In the genomic region with DNA sequence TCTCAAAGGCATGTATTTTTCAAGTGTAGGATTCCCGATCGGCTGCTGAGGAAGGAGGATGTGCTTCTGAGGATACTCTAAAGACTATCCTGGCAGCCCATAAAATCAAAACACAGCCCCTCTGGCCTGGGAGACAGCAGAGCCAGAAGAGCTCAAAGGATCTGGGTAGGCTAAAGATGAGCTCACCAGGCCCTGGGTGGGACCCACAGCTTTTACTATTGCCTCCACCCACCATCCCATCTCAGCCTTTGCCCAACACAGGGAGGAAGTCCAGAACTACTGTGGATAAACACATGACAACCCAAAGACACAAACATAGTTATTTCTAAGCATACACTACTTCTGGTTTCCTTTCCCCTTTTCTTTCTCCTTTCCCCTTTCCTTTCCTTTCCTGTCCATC, we compare ENCODE assay signal across 11 cellular contexts.
DNase-seq lines count a peak whose midpoint lies in the region; ATAC-seq, FAIRE-seq and TF ChIP-seq lines count a peak whose summit lies in the region.
"Had no signal": no experiment of that assay in that cellular context is flagged by ENCODE, and none has a peak within 500 bp of the region (broad histone marks: within the 10 kb centered on the region; RNA-seq: fewer than 3 reads in every experiment).

No MANE protein-coding gene starts in this region.

- TF ChIP-seq POLR2A in breast epithelium (IDR thresholded peaks at IDR 0.05), result no peak
- TF ChIP-seq POLR2A in H54 (IDR thresholded peaks at IDR 0.05; ENCODE audit: low read depth, low read length), result no peak

- peaks cover 24% of the 10 kb centered on the region for H3K36me3 Mint-ChIP-seq in CD8-positive, alpha-beta T cell

- FAIRE-seq in H54 (lab: Jason Lieb, UNC), result no peak

- no peaks in the 10 kb centered on the region for H3K9me3 Mint-ChIP-seq in CD8-positive, alpha-beta T cell

- H3K9me3 ChIP-seq in CD8-positive, alpha-beta T cell (ENCODE audit: low read length), result no peaks in the 10 kb centered on the region
- H3K9me3 ChIP-seq in breast epithelium (no peaks in the 10 kb centered on the region), skeletal muscle tissue (ENCODE audit: control insufficient read depth in 3 of 3, low read length in 3 of 3) (no peaks in the 10 kb centered on the region)

- H3K4me3 Mint-ChIP-seq in CD8-positive, alpha-beta T cell, result no peak overlapping the region

- H3K27me3 ChIP-seq in CD8-positive, alpha-beta T cell (ENCODE audit: insufficient read depth, low read length), result no peaks in the 10 kb centered on the region
- H3K27me3 ChIP-seq in breast epithelium, result no peaks in the 10 kb centered on the region
- no peaks in the 10 kb centered on the region for H3K27me3 ChIP-seq in layer of hippocampus (ENCODE audit: control insufficient read depth, insufficient read depth, low read length)
- no peaks in the 10 kb centered on the region for H3K27me3 ChIP-seq in skeletal muscle tissue (ENCODE audit: control insufficient read depth in 3 of 3, insufficient read depth in 3 of 3, low read length in 3 of 3)
- no peaks in the 10 kb centered on the region for H3K27me3 ChIP-seq in foreskin keratinocyte

- DNase-seq in CD8-positive, alpha-beta T cell, result no peak
- DNase-seq in breast epithelium (ENCODE audit: low spot score in 2 of 2) (no peak), H54 (ENCODE audit: insufficient read length, low spot score) (no peak), foreskin keratinocyte (no peak), NCI-H526 (lab: John Stamatoyannopoulos, UW) (no peak)
- DNase-seq: KBM-7, NCI-H510A treated with DMSO at 0.1 percent for 48 hours, posterior cingulate gyrus had no signal

- intact Hi-C loops in CD8-positive, alpha-beta T cell (cut with DNase I, micrococcal nuclease), result no loop called here
- intact Hi-C loops in breast epithelium (cut with DNase I; ENCODE audit: low total_unique reads), result loop anchor here (5.0 kb wide), 1 partner anchor 92 kb away; no protein-coding TSS in a partner anchor

- H3K4me1 ChIP-seq in CD8-positive, alpha-beta T cell (ENCODE audit: insufficient read depth, low read length), result no peaks in the 10 kb centered on the region
- peaks cover 0 to 8% of the 10 kb centered on the region in 2 donors for H3K4me1 ChIP-seq in breast epithelium
- H3K4me1 ChIP-seq in skeletal muscle tissue (ENCODE audit: control insufficient read depth in 3 of 3, insufficient read depth in 3 of 3, low read length in 3 of 3), result peaks cover 21 to 28% (median 24%) of the 10 kb centered on the region in 3 donors
- peaks cover 9% of the 10 kb centered on the region for H3K4me1 ChIP-seq in foreskin keratinocyte

- no peak for ATAC-seq in CD8-positive, alpha-beta T cell
- ATAC-seq in foreskin keratinocyte (no peak), HG03159 (IDR thresholded peaks at IDR 0.05; ENCODE audit: unreplicated experiment) (no peak)

- no peaks in the 10 kb centered on the region for H3K36me3 ChIP-seq in CD8-positive, alpha-beta T cell (ENCODE audit: insufficient read depth, low read length)
- no peaks in the 10 kb centered on the region for H3K36me3 ChIP-seq in breast epithelium
- no peaks in the 10 kb centered on the region for H3K36me3 ChIP-seq in skeletal muscle tissue (ENCODE audit: control insufficient read depth in 3 of 3, insufficient read depth in 3 of 3, low read length in 3 of 3)

- no peak for TF ChIP-seq CTCF in CD8-positive, alpha-beta T cell (IDR thresholded peaks at IDR 0.05)
- TF ChIP-seq CTCF in breast epithelium (IDR thresholded peaks at IDR 0.05) (no peak), foreskin keratinocyte (conservative IDR thresholded peaks at IDR 0.05) (no peak)

- H3K9ac ChIP-seq in skeletal muscle tissue (ENCODE audit: low read depth in 1 of 3, low read length in 3 of 3), result peak overlapping the region in 2 of 3 donors; percentile 5 to 51

- peaks cover 3% of the 10 kb centered on the region for H3K4me1 Mint-ChIP-seq in CD8-positive, alpha-beta T cell (ENCODE audit: low read depth)

- H3K27ac Mint-ChIP-seq in CD8-positive, alpha-beta T cell, result peak overlapping the region; percentile 28

- no peak overlapping the region for H3K27ac ChIP-seq in CD8-positive, alpha-beta T cell (ENCODE audit: low read depth, low read length)
- H3K27ac ChIP-seq in breast epithelium (peak overlapping the region; percentile 78 to 89), layer of hippocampus (ENCODE audit: low read depth, low read length) (peak overlapping the region; percentile 49), skeletal muscle tissue (ENCODE audit: low read depth, low read length) (peak overlapping the region; percentile 80), foreskin keratinocyte (no peak overlapping the region)

- CTCF ChIA-PET in CD8-positive, alpha-beta T cell (lab: Charles Lee), result no interaction called here

- POLR2A ChIA-PET in CD8-positive, alpha-beta T cell (lab: Charles Lee), result no interaction called here

- no peaks in the 10 kb centered on the region for H3K27me3 Mint-ChIP-seq in CD8-positive, alpha-beta T cell (ENCODE audit: low read depth)

- H3K4me3 ChIP-seq in CD8-positive, alpha-beta T cell (ENCODE audit: low read depth, low read length), result no peak overlapping the region
- no peak overlapping the region for H3K4me3 ChIP-seq in breast epithelium
- no peak overlapping the region for H3K4me3 ChIP-seq in skeletal muscle tissue (ENCODE audit: low read length in 3 of 3)

Comparison
In these comparisons a context has a peak if more than half of its experiments do, and no peak if none do; other contexts are left out.
1. H3K27ac ChIP-seq: peak in breast epithelium (2 of 2), layer of hippocampus (single experiment) and skeletal muscle tissue (single experiment); none in CD8-positive, alpha-beta T cell (single experiment) and foreskin keratinocyte (single experiment).